ENCODE assay signal across 9 cellular contexts in the genomic region with DNA sequence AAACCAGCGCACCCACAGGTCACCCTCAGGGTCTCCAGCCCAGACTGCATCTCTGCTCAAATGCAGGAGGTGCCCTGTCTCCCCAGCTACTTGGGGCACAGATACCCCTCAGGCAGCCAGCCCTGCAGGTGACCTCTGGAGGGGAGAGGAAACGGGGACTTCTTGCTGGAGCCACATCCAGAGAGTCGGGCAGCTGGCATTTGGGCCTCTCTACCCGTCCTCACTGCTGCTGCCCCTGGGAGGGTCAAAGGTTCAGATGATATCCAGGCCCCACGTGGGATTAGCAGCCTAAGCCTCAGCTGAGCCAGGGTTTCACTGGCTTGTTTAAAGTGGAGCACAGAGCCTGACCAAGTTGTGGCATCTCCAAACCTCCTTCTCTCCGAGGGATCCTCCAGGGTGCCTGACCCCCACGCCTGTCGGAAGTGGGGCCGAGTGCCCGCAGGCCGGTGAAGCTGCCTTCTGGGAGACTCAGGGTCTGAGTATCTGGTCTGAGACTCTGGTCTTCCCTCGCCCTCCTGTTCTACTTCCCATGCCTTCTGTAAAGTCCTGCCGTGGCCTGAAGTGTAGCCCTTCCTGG. TPM values are rescaled to one million over a fixed set of nuclear protein-coding genes. Genes with fewer than 3 reads are reported as not detected.
DNase-seq lines count a peak whose midpoint lies in the region; TF ChIP-seq lines count a peak whose summit lies in the region.
"Had no signal": no experiment of that assay in that cellular context is flagged by ENCODE, and none has a peak within 500 bp of the region (broad histone marks: within the 10 kb centered on the region; RNA-seq: fewer than 3 reads in every experiment).

No MANE protein-coding gene starts in this region.

- peaks cover 3 to 48% (median 28%) of the 10 kb centered on the region in 4 donors for H3K4me1 ChIP-seq in Peyer's patch
- peaks cover 14 to 17% of the 10 kb centered on the region in 2 donors for H3K4me1 ChIP-seq in esophagus (ENCODE audit: control insufficient read depth in 2 of 2, insufficient read depth in 2 of 2, low read length in 1 of 2)
- peaks cover 19% of the 10 kb centered on the region for H3K4me1 ChIP-seq in rectal smooth muscle tissue (ENCODE audit: control insufficient read depth, insufficient read depth, low read length)

- H3K27me3 ChIP-seq in Peyer's patch (no peaks in the 10 kb centered on the region), esophagus (ENCODE audit: control insufficient read depth in 1 of 2, insufficient read depth in 2 of 2, low read length in 2 of 2) (peaks cover 0 to 2% of the 10 kb centered on the region in 2 donors), rectal smooth muscle tissue (ENCODE audit: control insufficient read depth, insufficient read depth, low read length) (peaks cover 2% of the 10 kb centered on the region)

- H3K9ac ChIP-seq in rectal smooth muscle tissue (ENCODE audit: low read length): no peak overlapping the region

- in situ Hi-C loops in GM13976 (cut with MboI; ENCODE audit: low sequenced_read_pairs, unreplicated experiment): no loop called here

- H3K4me3 ChIP-seq in Peyer's patch (peak overlapping the region; percentile 64 to 90 (median 78)), esophagus (ENCODE audit: low read depth in 1 of 2, low read length in 2 of 2) (no peak overlapping the region), rectal smooth muscle tissue (ENCODE audit: low read length) (peak overlapping the region; percentile 95)

- TF ChIP-seq CTCF in Peyer's patch (IDR thresholded peaks at IDR 0.05): no peak
- no peak for TF ChIP-seq CTCF in GM13976 (IDR thresholded peaks at IDR 0.05; ENCODE audit: borderline replicate concordance, control extremely low read depth, extremely low read depth, insufficient read depth, missing control alignments)

- TF ChIP-seq POLR2A in Peyer's patch (IDR thresholded peaks at IDR 0.05): no peak

- H3K36me3 ChIP-seq in Peyer's patch: no peaks in the 10 kb centered on the region
- H3K36me3 ChIP-seq in esophagus (ENCODE audit: control insufficient read depth in 2 of 2, insufficient read depth in 2 of 2, low read length in 1 of 2): no peaks in the 10 kb centered on the region
- no peaks in the 10 kb centered on the region for H3K36me3 ChIP-seq in rectal smooth muscle tissue (ENCODE audit: control insufficient read depth, insufficient read depth, low read length)

- H3K9me3 ChIP-seq in Peyer's patch (no peaks in the 10 kb centered on the region), esophagus (ENCODE audit: control insufficient read depth in 2 of 2, insufficient read depth in 1 of 2, low read depth in 1 of 2, low read length in 1 of 2) (no peaks in the 10 kb centered on the region)

- H3K27ac ChIP-seq in Peyer's patch (peak overlapping the region; percentile 79 to 89 (median 88)), esophagus (ENCODE audit: low read depth in 2 of 2, low read length in 1 of 2) (peak overlapping the region; percentile 76 to 79), rectal smooth muscle tissue (ENCODE audit: low read depth, low read length) (peak overlapping the region; percentile 72)

- 58 to 66% methylated on average over 13 of the region's 13 CpGs for WGBS in esophagus, 2 donors

- DNase-seq in ELF-1 (ENCODE audit: low read depth, low spot score) (peak; percentile 67), Peyer's patch (no peak), GM13976 (ENCODE audit: low spot score) (no peak), ureter (ENCODE audit: low spot score) (no peak), HUDEP-2 (lab: John Stamatoyannopoulos, UW; ENCODE audit: unreplicated experiment in 76 of 76) (no peak), cerebellar cortex (ENCODE audit: low spot score) (no peak)

RNA-seq across cellular contexts. Expression of a gene that starts 2.2 kb away (rescaled TPM):
- 10 to 100 TPM in 1 of 4 donors, 1 to 10 TPM in 3; 3.5 to 41.3 (median 6.9) TPM for total RNA-seq in Peyer's patch
- 1 to 10 TPM; 1.5 to 1.8 TPM for polyA plus RNA-seq in esophagus
- total RNA-seq in ureter: 22.4 TPM

RNA-seq across cellular contexts. Expression of a gene that starts 48.8 kb away (rescaled TPM):
- total RNA-seq in Peyer's patch: not detected
- not detected for polyA plus RNA-seq in esophagus
- total RNA-seq in ureter: not detected
- total RNA-seq: lung microvascular endothelial cell had no signal

Comparison
In these comparisons a context has a peak if more than half of its experiments do, and no peak if none do; other contexts are left out.
1. H3K4me3 ChIP-seq: peak in Peyer's patch (4 of 4) and rectal smooth muscle tissue (single experiment); none in esophagus (0 of 2).
2. Peak in every context shown above with its lines, with median percentiles within 50 percentile points of each other: H3K27ac ChIP-seq.